8 cellular contexts compared by ENCODE assay signal in the genomic region with DNA sequence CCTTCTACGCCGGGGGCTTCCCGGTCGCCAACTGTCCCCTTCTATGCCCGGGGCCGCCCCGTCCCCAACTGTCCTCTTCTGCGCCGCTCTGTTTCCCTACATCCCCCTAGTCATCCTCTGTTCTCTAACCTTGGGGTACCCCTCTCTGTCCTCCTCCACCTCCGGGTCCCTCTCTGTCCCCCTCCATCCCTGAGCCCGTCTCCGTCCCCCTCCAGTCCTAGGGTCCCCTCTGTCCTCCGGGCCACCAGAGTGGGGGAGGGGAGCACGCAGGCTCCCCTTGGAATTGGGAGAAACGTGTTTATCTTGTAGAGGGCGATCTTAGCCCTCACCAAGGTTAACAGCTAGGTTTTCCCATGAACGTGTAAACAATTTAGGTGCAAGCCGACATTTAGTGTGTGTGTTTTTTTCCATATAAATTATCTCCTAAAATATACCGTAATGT. TPM values are rescaled to one million over a fixed set of nuclear protein-coding genes. Genes with fewer than 3 reads are reported as not detected.
DNase-seq lines count a peak whose midpoint lies in the region; ATAC-seq, FAIRE-seq and TF ChIP-seq lines count a peak whose summit lies in the region.

No MANE protein-coding gene starts in this region.

- no peaks in the 10 kb centered on the region for H3K9me3 ChIP-seq in HepG2 (ENCODE audit: low read length)

- intact Hi-C loops in HepG2 (cut with micrococcal nuclease; ENCODE audit: unreplicated experiment), result loop anchor here (1.0 to 5.0 kb wide), 4 partner anchors 24 to 121 kb away; no protein-coding TSS in a partner anchor

- H3K27me3 ChIP-seq in HepG2 (ENCODE audit: control insufficient read depth in 1 of 2, insufficient read depth in 2 of 2, low read length in 2 of 2), result no peaks in the 10 kb centered on the region; a peak in 1 of 5 replicates

- no peak for TF ChIP-seq RAD21 in HepG2 (CRISPR knock-in tag; IDR thresholded peaks at IDR 0.05)

- H3K27ac Mint-ChIP-seq in central memory CD8-positive, alpha-beta T cell (ENCODE audit: low read depth), result peak overlapping the region; percentile 100
- H3K27ac Mint-ChIP-seq in stimulated activated naive CD8-positive, alpha-beta T cell treated with anti-CD3 and anti-CD28 coated beads, Interleukin-15, amount 100 ng/mL, for 72 hours, result peak overlapping the region; percentile 100

- peak overlapping the region; percentile 95 for H3K4me2 ChIP-seq in HepG2 (ENCODE audit: low read depth, low read length)

- peak; percentile 35 for TF ChIP-seq CTCF in HepG2 (CRISPR knock-in tag; IDR thresholded peaks at IDR 0.05)

- peak overlapping the region; percentile 99 for H3K9ac ChIP-seq in HepG2 (ENCODE audit: insufficient read depth, low read depth, low read length)

- no peak; a peak in 1 of 4 replicates for TF ChIP-seq POLR2A in HepG2 (IDR thresholded peaks at IDR 0.05; ENCODE audit: insufficient read depth in 1 of 2, low read depth in 2 of 2, low read length in 2 of 2)

- TF ChIP-seq EP300 in HepG2 (IDR thresholded peaks at IDR 0.05; ENCODE audit: low read depth in 2 of 2, low read length in 2 of 2) (no peak), HepG2 (CRISPR knock-in tag; IDR thresholded peaks at IDR 0.05; ENCODE audit: borderline replicate concordance) (no peak)

- peaks cover 4 to 18% of the 10 kb centered on the region in 2 experiments; a peak in 3 of 5 replicates for H3K36me3 ChIP-seq in HepG2 (replicated peaks in 1 of 2; ENCODE audit: control insufficient read depth in 1 of 2, insufficient read depth in 2 of 2, low read length in 2 of 2)

- peaks cover 64% of the 10 kb centered on the region for H3K36me3 Mint-ChIP-seq in central memory CD8-positive, alpha-beta T cell (ENCODE audit: insufficient read depth)

- peak; percentile 2 for ATAC-seq in central memory CD8-positive, alpha-beta T cell (replicated peaks; ENCODE audit: extremely low read depth, poor library complexity, severe bottlenecking)
- ATAC-seq in HepG2, result peak; percentile 17
- ATAC-seq in stimulated activated naive CD8-positive, alpha-beta T cell treated with anti-CD3 and anti-CD28 coated beads, Interleukin-15, amount 100 ng/mL, for 72 hours, result peak; percentile 42
- ATAC-seq in HG02623 (IDR thresholded peaks at IDR 0.05; ENCODE audit: unreplicated experiment), result no peak
- no peak for ATAC-seq in HG02840 (IDR thresholded peaks at IDR 0.05; ENCODE audit: low FRiP score, unreplicated experiment)

- H3K79me2 ChIP-seq in HepG2 (ENCODE audit: insufficient read depth, low read length), result peaks cover 41% of the 10 kb centered on the region

- CTCF ChIA-PET in HepG2 (lab: Yijun Ruan, JAX; ENCODE audit: low intra/inter-chr PET ratio, low total read pairs), result no interaction called here

- no peak overlapping the region for H2AFZ ChIP-seq in HepG2 (ENCODE audit: low read length)

- peak overlapping the region; percentile 68 to 81 (median 69) for H3K4me3 ChIP-seq in HepG2 (replicated peaks in 1 of 3; ENCODE audit: insufficient read depth in 1 of 3, low read depth in 2 of 3, low read length in 3 of 3)

- no peaks in the 10 kb centered on the region for H3K27me3 Mint-ChIP-seq in central memory CD8-positive, alpha-beta T cell
- no peaks in the 10 kb centered on the region for H3K27me3 Mint-ChIP-seq in stimulated activated naive CD8-positive, alpha-beta T cell treated with anti-CD3 and anti-CD28 coated beads, Interleukin-15, amount 100 ng/mL, for 72 hours

- FAIRE-seq in HepG2 (lab: Jason Lieb, UNC), result no peak

- under 1% methylated on average over 19 of the region's 19 CpGs for WGBS in HepG2 (ENCODE audit: low lambda C conversion rate)

- no peaks in the 10 kb centered on the region for H3K9me3 Mint-ChIP-seq in central memory CD8-positive, alpha-beta T cell
- peaks cover 7 to 17% of the 10 kb centered on the region in 2 donors for H3K9me3 Mint-ChIP-seq in stimulated activated naive CD8-positive, alpha-beta T cell treated with anti-CD3 and anti-CD28 coated beads, Interleukin-15, amount 100 ng/mL, for 72 hours

- peak overlapping the region; percentile 99 for H3K27ac ChIP-seq in HepG2 (ENCODE audit: extremely low read length, insufficient read depth, low read length)

- peaks cover 32% of the 10 kb centered on the region for H4K20me1 ChIP-seq in HepG2 (ENCODE audit: insufficient read depth, low read length)

- in situ Hi-C loops in SK-MEL-5 (cut with HindIII; ENCODE audit: low pct_unique_long_range_greater_than_20kb, low sequenced_read_pairs) (no loop called here), HepG2 (cut with HindIII; ENCODE audit: extremely low pct_ligation_motif_present, low pct_unique_long_range_greater_than_20kb) (loop anchor here (5.0 kb wide), 1 partner anchor 66 kb away; no protein-coding TSS in a partner anchor)

- H3K4me1 Mint-ChIP-seq in central memory CD8-positive, alpha-beta T cell, result peaks cover 47% of the 10 kb centered on the region
- peaks cover 44% of the 10 kb centered on the region for H3K4me1 Mint-ChIP-seq in stimulated activated naive CD8-positive, alpha-beta T cell treated with anti-CD3 and anti-CD28 coated beads, Interleukin-15, amount 100 ng/mL, for 72 hours

- peaks cover 46% of the 10 kb centered on the region for H3K4me1 ChIP-seq in HepG2 (ENCODE audit: insufficient read depth, low read length)

- BruUV-seq in HepG2 (replicated peaks; lab: Mats Ljungman, UMichigan), result no TSS peak

- H3K4me3 Mint-ChIP-seq in central memory CD8-positive, alpha-beta T cell, result peak overlapping the region; percentile 97
- peak overlapping the region; percentile 93 to 95 for H3K4me3 Mint-ChIP-seq in stimulated activated naive CD8-positive, alpha-beta T cell treated with anti-CD3 and anti-CD28 coated beads, Interleukin-15, amount 100 ng/mL, for 72 hours

- DNase-seq in COLO668 (lab: John Stamatoyannopoulos, UW; ENCODE audit: unreplicated experiment) (peak; percentile 34), HCEC 1CT (peak; percentile 45), SK-MEL-5 (ENCODE audit: low read depth, low spot score) (peak; percentile 52), HepG2 (ENCODE audit: low spot score) (no peak)
- DNase-seq in central memory CD8-positive, alpha-beta T cell (ENCODE audit: low spot score in 2 of 2), result peak; percentile 46 to 59
- DNase-seq in stimulated activated naive CD8-positive, alpha-beta T cell treated with anti-CD3 and anti-CD28 coated beads, Interleukin-15, amount 100 ng/mL, for 72 hours, result peak; percentile 57 to 63

- POLR2A ChIA-PET in HepG2 (lab: Yijun Ruan, JAX), result interaction anchor here (0.8 to 5.5 kb wide), 37 partner anchors 8 to 981 kb away, joined by 3 to 217 read pairs (median 8); a partner anchor contains a TSS

TF ChIP-seq in HepG2, 621 proteins besides CTCF, POLR2A, EP300 and RAD21 (continues in another document):
- TF ChIP-seq ZNF570 (CRISPR knock-in tag; IDR thresholded peaks at IDR 0.05; ENCODE audit: borderline replicate concordance), result 0 out of 2 replicates have a peak, but pooled peaks have one; percentile 3
- TF ChIP-seq ZNF235 (CRISPR knock-in tag; IDR thresholded peaks at IDR 0.05; ENCODE audit: borderline replicate concordance), result 0 out of 2 replicates have a peak, but pooled peaks have one; percentile 60
- peak; percentile 45 for TF ChIP-seq RARA (CRISPR knock-in tag; IDR thresholded peaks at IDR 0.05)
- peak; percentile 99 for TF ChIP-seq RBM22 (optimal IDR thresholded peaks at IDR 0.05; ENCODE audit: low read length)
- TF ChIP-seq, protein P1, sequence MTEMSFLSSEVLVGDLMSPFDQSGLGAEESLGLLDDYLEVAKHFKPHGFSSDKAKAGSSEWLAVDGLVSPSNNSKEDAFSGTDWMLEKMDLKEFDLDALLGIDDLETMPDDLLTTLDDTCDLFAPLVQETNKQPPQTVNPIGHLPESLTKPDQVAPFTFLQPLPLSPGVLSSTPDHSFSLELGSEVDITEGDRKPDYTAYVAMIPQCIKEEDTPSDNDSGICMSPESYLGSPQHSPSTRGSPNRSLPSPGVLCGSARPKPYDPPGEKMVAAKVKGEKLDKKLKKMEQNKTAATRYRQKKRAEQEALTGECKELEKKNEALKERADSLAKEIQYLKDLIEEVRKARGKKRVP (CRISPR knock-in tag; IDR thresholded peaks at IDR 0.05), result 0 out of 4 replicates have a peak, but pooled peaks of 1 of the 2 experiments have one; percentile 1

RNA-seq across cellular contexts. Expression of a gene that starts 0.9 kb away (rescaled TPM):
- total RNA-seq in SK-MEL-5 (2014; rRNA removed; shearing (Covaris generic)), result 15.0 and 18.5 TPM in 2 replicates
- 34.5 and 48.0 TPM in 2 replicates for polyA plus RNA-seq in SK-MEL-5 (2015; cell fraction: cytosol; rRNA removed)
- polyA plus RNA-seq in SK-MEL-5 (2015; cell fraction: nucleus; rRNA removed), result 218 and 235 TPM in 2 replicates
- total RNA-seq in HepG2 (2016; rRNA removed; fragmentation: Illumina TruSeq; extraction: Trizol), result 13.5 and 27.0 TPM in 2 replicates
- total RNA-seq in HepG2 (2016; cell fraction: cytosol; rRNA removed; fragmentation: Illumina TruSeq; extraction: Trizol; ENCODE audit: low read depth), result 17.4 and 21.1 TPM in 2 replicates
- total RNA-seq in HepG2 (2016; cell fraction: insoluble cytoplasmic fraction; rRNA removed; fragmentation: Illumina TruSeq; extraction: Trizol), result 13.7 and 28.9 TPM in 2 replicates
- total RNA-seq in HepG2 (2016; cell fraction: membrane; rRNA removed; fragmentation: Illumina TruSeq; extraction: Trizol), result 23.0 and 29.0 TPM in 2 replicates
- total RNA-seq in HepG2 (2016; cell fraction: nucleus; rRNA removed; fragmentation: Illumina TruSeq; extraction: Trizol), result 106 and 113 TPM in 2 replicates
- polyA plus RNA-seq in HepG2 (2011; rRNA removed), result 71.9 and 75.4 TPM in 2 replicates
- 35.6 and 36.3 TPM in 2 replicates for polyA plus RNA-seq in HepG2 (2011; cell fraction: cytosol; rRNA removed)
- 201 and 233 TPM in 2 replicates for polyA plus RNA-seq in HepG2 (2011; cell fraction: nucleus; rRNA removed)
- 28.6 and 64.6 TPM in 2 replicates for polyA plus RNA-seq in HepG2 (2012)
- 2.8 and 3.6 TPM in 2 replicates for polyA plus RNA-seq in HepG2 (2016; cell fraction: cytosol; fragmentation: Illumina TruSeq; extraction: Trizol; ENCODE audit: low read depth)
- 25.4 and 29.8 TPM in 2 replicates for polyA plus RNA-seq in HepG2 (2016; cell fraction: insoluble cytoplasmic fraction; fragmentation: Illumina TruSeq; extraction: Trizol; ENCODE audit: low read depth)
- 11.0 and 14.7 TPM in 2 replicates for polyA plus RNA-seq in HepG2 (2016; cell fraction: membrane; fragmentation: Illumina TruSeq; extraction: Trizol; ENCODE audit: low read depth)
- polyA plus RNA-seq in HepG2 (2016; cell fraction: nucleus; fragmentation: Illumina TruSeq; extraction: Trizol; ENCODE audit: insufficient read depth, low read depth), result 165 and 176 TPM in 2 replicates
- polyA minus RNA-seq in HepG2 (2011; rRNA and poly(A)+ RNA removed; ENCODE audit: low replicate concordance), result 46.3 and 318 TPM in 2 replicates
- polyA minus RNA-seq in HepG2 (2011; cell fraction: cytosol; rRNA and poly(A)+ RNA removed), result 50.8 and 67.4 TPM in 2 replicates
- 544 and 615 TPM in 2 replicates for polyA minus RNA-seq in HepG2 (2011; cell fraction: nucleus; rRNA and poly(A)+ RNA removed)

Comparison
In these comparisons a context has a peak if more than half of its experiments do, and no peak if none do; other contexts are left out.
1. ATAC-seq: peak in central memory CD8-positive, alpha-beta T cell (single experiment), HepG2 (single experiment) and stimulated activated naive CD8-positive, alpha-beta T cell treated with anti-CD3 and anti-CD28 coated beads, Interleukin-15, amount 100 ng/mL, for 72 hours (single experiment); none in HG02623 (single experiment) and HG02840 (single experiment).